ENCODE assay signal across 9 cellular contexts in genomic region chr20:38109657-38110524, GRCh38. TPM values are rescaled to one million over a fixed set of nuclear protein-coding genes. Genes with fewer than 3 reads are reported as not detected.
DNase-seq lines count a peak whose midpoint lies in the region; ATAC-seq and TF ChIP-seq lines count a peak whose summit lies in the region.
"Had no signal": no experiment of that assay in that cellular context is flagged by ENCODE, and none has a peak within 500 bp of the region (broad histone marks: within the 10 kb centered on the region; RNA-seq: fewer than 3 reads in every experiment).

No MANE protein-coding gene starts in this region.

- dilution Hi-C loops in IMR-90 (cut with HindIII; ENCODE audit: low sequenced_read_pairs, unreplicated experiment): no loop called here

- no peak overlapping the region for H2AFZ ChIP-seq in IMR-90 (replicated peaks; ENCODE audit: low read length, poor library complexity)

- peak overlapping the region; percentile 26; the same call in 1 of the 2 replicates for H3K14ac ChIP-seq in IMR-90 (replicated peaks; ENCODE audit: low read depth, low read length)

- peak overlapping the region; percentile 63 for H2BK20ac ChIP-seq in IMR-90 (ENCODE audit: low read depth, low read length)

- peak overlapping the region; percentile 45 for H3K18ac ChIP-seq in IMR-90 (ENCODE audit: low read depth, low read length)

- no peak for TF ChIP-seq RAD21 in IMR-90 (IDR thresholded peaks at IDR 0.05; ENCODE audit: low read length)

- no peaks in the 10 kb centered on the region for H3K79me1 ChIP-seq in IMR-90 (ENCODE audit: low read depth in 1 of 2, low read length in 2 of 2)

- H3K36me3 Mint-ChIP-seq in MCF 10A (ENCODE audit: insufficient read depth, unreplicated experiment): no peaks in the 10 kb centered on the region
- no peaks in the 10 kb centered on the region for H3K36me3 Mint-ChIP-seq in type B pancreatic cell

- H3K4ac ChIP-seq in IMR-90 (ENCODE audit: low read depth, low read length): peak overlapping the region; percentile 87

- H3K4me2 ChIP-seq in IMR-90 (ENCODE audit: low read depth, low read length): no peak overlapping the region

- BruUV-seq in IMR-90 (replicated peaks; lab: Mats Ljungman, UMichigan) (no TSS peak), MCF 10A (replicated peaks; lab: Mats Ljungman, UMichigan) (no TSS peak)

- H3K9me1 ChIP-seq in IMR-90 (ENCODE audit: insufficient read depth, low read length): peaks cover 35% of the 10 kb centered on the region

- H3K9me3 Mint-ChIP-seq in MCF 10A (ENCODE audit: unreplicated experiment): no peaks in the 10 kb centered on the region
- H3K9me3 Mint-ChIP-seq in type B pancreatic cell: no peaks in the 10 kb centered on the region

- no peak for TF ChIP-seq POLR2A in IMR-90 (IDR thresholded peaks at IDR 0.05; ENCODE audit: low read depth, low read length)

- peak overlapping the region; percentile 76; the same call in 1 of the 2 replicates for H3K27ac ChIP-seq in IMR-90 (ENCODE audit: insufficient read depth, low read length)

- TF ChIP-seq CTCF in IMR-90 (conservative IDR thresholded peaks at IDR 0.05; ENCODE audit: low read depth, low read length): no peak
- no peak for TF ChIP-seq CTCF in MCF 10A (IDR thresholded peaks at IDR 0.05; ENCODE audit: unreplicated experiment)
- no peak for TF ChIP-seq CTCF in type B pancreatic cell (conservative IDR thresholded peaks at IDR 0.05)

- in situ Hi-C loops in IMR-90 (cut with MboI; ENCODE audit: low sequenced_read_pairs): no loop called here

- H3K36me3 ChIP-seq in IMR-90 (ENCODE audit: control insufficient read depth, insufficient read depth, low read length): no peaks in the 10 kb centered on the region

- no peak overlapping the region for H3K4me3 ChIP-seq in IMR-90 (ENCODE audit: insufficient read depth, low read depth, low read length)

- H3K27ac Mint-ChIP-seq in MCF 10A (ENCODE audit: low read depth, unreplicated experiment) (peak overlapping the region; percentile 24), type B pancreatic cell (peak overlapping the region; percentile 61)

- POLR2A ChIA-PET in IMR-90 (lab: Charles Lee; ENCODE audit: unreplicated experiment): no interaction called here
- POLR2A ChIA-PET in MCF 10A (lab: Yijun Ruan, JAX): interaction anchor here (0.6 to 2.8 kb wide), 17 partner anchors 10 to 639 kb away, joined by 3 to 11 read pairs (median 5); no protein-coding TSS in a partner anchor

- no peaks in the 10 kb centered on the region for H3K9me3 ChIP-seq in IMR-90 (ENCODE audit: control insufficient read depth, insufficient read depth, low read length)

- no peak overlapping the region for H3K56ac ChIP-seq in IMR-90 (ENCODE audit: extremely low read depth, insufficient read depth, low read length)

- peak overlapping the region; percentile 60 for H2BK120ac ChIP-seq in IMR-90 (ENCODE audit: low read depth, low read length)

- intact Hi-C loops in IMR-90 (cut with micrococcal nuclease) (no loop called here), MCF 10A (cut with micrococcal nuclease) (loop anchor here (10.0 kb wide), 1 partner anchor 55 kb away; the partner anchor contains the start of gene TGM2)

- DNase-seq in IMR-90 (peak; percentile 79), MCF 10A (ENCODE audit: unreplicated experiment) (peak; percentile 95), left kidney (ENCODE audit: low read depth, low spot score) (peak; percentile 53), type B pancreatic cell (ENCODE audit: extremely low spot score, unreplicated experiment) (no peak), medulla oblongata (ENCODE audit: extremely low spot score) (no peak)
- DNase-seq: foreskin melanocyte had no signal

- CTCF ChIA-PET in IMR-90 (lab: Yijun Ruan, JAX): interaction anchor here (0.9 to 1.0 kb wide), 2 partner anchors 12 to 90 kb away, joined by 3 read pairs; no protein-coding TSS in a partner anchor
- CTCF ChIA-PET in MCF 10A (lab: Yijun Ruan, JAX): interaction anchor here (0.5 to 7.1 kb wide), 12 partner anchors 9 to 923 kb away, joined by 3 to 71 read pairs (median 4); partner anchors contain the start of gene TGM2

- H2BK5ac ChIP-seq in IMR-90 (ENCODE audit: low read depth, low read length, poor library complexity, severe bottlenecking): peak overlapping the region; percentile 17

- peak overlapping the region; percentile 7 for H2AK9ac ChIP-seq in IMR-90 (replicated peaks; ENCODE audit: low read depth, low read length, poor library complexity)

- no peaks in the 10 kb centered on the region for H4K20me1 ChIP-seq in IMR-90 (ENCODE audit: insufficient read depth, low read length)

- H3K27me3 ChIP-seq in IMR-90 (ENCODE audit: control insufficient read depth, insufficient read depth, low read length): no peaks in the 10 kb centered on the region

- peak overlapping the region; percentile 58; the same call in 1 of the 2 replicates for H3K23ac ChIP-seq in IMR-90 (ENCODE audit: low read depth, low read length)

- peak overlapping the region; percentile 80 for H2AK5ac ChIP-seq in IMR-90 (ENCODE audit: low read depth, low read length)

- peak overlapping the region; percentile 45; the same call in 2 of the 3 replicates for H2BK15ac ChIP-seq in IMR-90 (ENCODE audit: low read depth, low read length)

- ATAC-seq in IMR-90 (ENCODE audit: low read depth): peak; percentile 50
- no peak for ATAC-seq in HG03025 (IDR thresholded peaks at IDR 0.05; ENCODE audit: low FRiP score, unreplicated experiment)
- ATAC-seq in HG03565 (IDR thresholded peaks at IDR 0.05; ENCODE audit: unreplicated experiment): no peak
- no peak for ATAC-seq in HG03571 (IDR thresholded peaks at IDR 0.05; ENCODE audit: unreplicated experiment)

- peak overlapping the region; percentile 24; the same call in 1 of the 2 replicates for H4K5ac ChIP-seq in IMR-90 (ENCODE audit: low read depth, low read length)

- 30% methylated on average over 1 of the region's 8 CpGs; no CpG with 5 or more reads in 1 of the 2 experiments for WGBS in IMR-90 (ENCODE audit: extremely low coverage in 2 of 2, insufficient read length in 1 of 2), 2 experiments

- peaks cover 20% of the 10 kb centered on the region for H3K4me1 ChIP-seq in IMR-90 (ENCODE audit: control insufficient read depth, insufficient read depth, low read length)

- peak overlapping the region; percentile 27 to 62; a peak in 2 of 4 replicates for H4K8ac ChIP-seq in IMR-90 (ENCODE audit: low read depth in 2 of 2, low read length in 2 of 2)

- H3K4me3 Mint-ChIP-seq in MCF 10A (ENCODE audit: unreplicated experiment) (no peak overlapping the region), type B pancreatic cell (no peak overlapping the region)

- no peak overlapping the region for H3K9ac ChIP-seq in IMR-90 (ENCODE audit: low read depth, low read length)

- H4K91ac ChIP-seq in IMR-90 (ENCODE audit: insufficient read depth, low read depth, low read length): peak overlapping the region; percentile 51

- H3K27me3 Mint-ChIP-seq in MCF 10A (ENCODE audit: insufficient read depth, unreplicated experiment) (no peaks in the 10 kb centered on the region), type B pancreatic cell (no peaks in the 10 kb centered on the region)

- H3K4me1 Mint-ChIP-seq in MCF 10A (ENCODE audit: insufficient read depth, unreplicated experiment) (peaks cover 24% of the 10 kb centered on the region), type B pancreatic cell (ENCODE audit: unreplicated experiment) (peaks cover 32% of the 10 kb centered on the region)

TF ChIP-seq in IMR-90, 13 proteins besides CTCF, POLR2A, EP300 and RAD21:
- 0 out of 2 replicates have a peak, but pooled peaks have one; percentile 28 for TF ChIP-seq MAZ (IDR thresholded peaks at IDR 0.05; ENCODE audit: borderline replicate concordance, low read depth, low read length)
- TF ChIP-seq FOS (IDR thresholded peaks at IDR 0.05; ENCODE audit: low read depth, low read length): peak; percentile 53
- TF ChIP-seq CEBPB (IDR thresholded peaks at IDR 0.05; ENCODE audit: low read depth, low read length): peak; percentile 70
- no peak for TF ChIP-seq CHD1 (IDR thresholded peaks at IDR 0.05; ENCODE audit: low read depth, low read length)
- 0 out of 2 replicates have a peak, but pooled peaks have one; percentile 18 for TF ChIP-seq BHLHE40 (IDR thresholded peaks at IDR 0.05; ENCODE audit: low read depth, low read length)

RNA-seq across cellular contexts. Expression of gene TGM2, which starts 55.2 kb away (rescaled TPM):
- 237 and 268 TPM in 2 replicates for total RNA-seq in IMR-90 (2012; rRNA removed)
- polyA plus RNA-seq in IMR-90 (2012; rRNA removed): 239 and 292 TPM in 2 replicates
- 370 and 502 TPM in 2 replicates for polyA plus RNA-seq in IMR-90 (2012; cell fraction: cytosol; rRNA removed)
- polyA plus RNA-seq in IMR-90 (2012; cell fraction: nucleus; rRNA removed; ENCODE audit: low replicate concordance): 218 and 328 TPM in 2 replicates
- 0.76 and 1.5 TPM in 2 replicates for total RNA-seq in MCF 10A (2022)
- 28.6 and 31.7 TPM in 2 replicates for total RNA-seq in type B pancreatic cell (ENCODE audit: low replicate concordance)

Comparison
In these comparisons a context has a peak if more than half of its experiments do, and no peak if none do; other contexts are left out.
1. DNase-seq: peak in IMR-90 (single experiment), MCF 10A (single experiment) and left kidney (single experiment); none in type B pancreatic cell (single experiment) and medulla oblongata (single experiment).
2. RNA of gene TGM2, which starts 55.2 kb away (total RNA-seq): 237 to 268 TPM in IMR-90 and 28.6 to 31.7 TPM in type B pancreatic cell; 0.76 to 1.5 TPM in MCF 10A; every median in the first group is over 10 times any median in the second.